In the genomic region with DNA sequence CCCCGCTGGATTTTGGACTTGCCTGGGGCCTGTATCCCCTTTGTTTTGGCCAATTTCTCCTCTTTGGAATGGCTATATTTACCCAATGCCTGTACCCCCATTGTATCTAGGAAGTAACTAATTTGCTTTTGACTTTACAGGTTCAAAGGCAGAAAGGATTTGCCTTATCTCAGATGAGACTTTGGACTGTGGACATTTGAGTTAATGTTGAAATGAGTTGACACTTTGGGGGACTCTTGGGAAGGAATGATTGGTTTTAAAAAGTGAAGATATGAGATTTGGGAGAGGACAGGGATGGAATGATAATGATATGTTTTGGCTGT, we compare ENCODE assay signal across 36 cellular contexts.
"Had no signal": no experiment of that assay in that cellular context is flagged by ENCODE, and none has a peak within 500 bp of the region (broad histone marks: within the 10 kb centered on the region; RNA-seq: fewer than 3 reads in every experiment).

No MANE protein-coding gene starts in this region.

- H3K27me3 ChIP-seq: MG63 had no signal

- H3K36me3 ChIP-seq: MG63 had no signal

- DNase-seq: Karpas-422, Kasumi-1, MG63, MM.1S, MV-4-11, NCI-H1048, NCI-H1092, NCI-H1092 treated with DMSO at 0.1 percent for 48 hours, NCI-H1105, NCI-H1105 treated with DMSO at 0.1 percent for 48 hours, NCI-H1417, NCI-H1417 treated with DMSO at 0.1 percent for 48 hours, NCI-H1436, NCI-H1436 treated with DMSO at 0.1 percent for 48 hours, NCI-H146, NCI-H1694, NCI-H1694 treated with DMSO at 0.1 percent for 48 hours, NCI-H187, NCI-H187 treated with DMSO at 0.1 percent for 48 hours, NCI-H1930, NCI-H2029, NCI-H2029 treated with DMSO at 0.1 percent for 48 hours, NCI-H2081, NCI-H2081 treated with DMSO at 0.1 percent for 48 hours, NCI-H2107, NCI-H2171, NCI-H2171 treated with DMSO at 0.1 percent for 48 hours, NCI-H2227 treated with DMSO at 0.1 percent for 48 hours, NCI-H226, NCI-H345, NCI-H446, NCI-H446 treated with DMSO at 0.1 percent for 48 hours, NCI-H510A, NCI-H510A treated with DMSO at 0.1 percent for 48 hours, NCI-H524, NCI-H524 treated with DMSO at 0.1 percent for 48 hours had no signal

- H3K4me3 ChIP-seq: MG63 had no signal
